Comparison of ENCODE assay signal across 12 cellular contexts in the genomic region with DNA sequence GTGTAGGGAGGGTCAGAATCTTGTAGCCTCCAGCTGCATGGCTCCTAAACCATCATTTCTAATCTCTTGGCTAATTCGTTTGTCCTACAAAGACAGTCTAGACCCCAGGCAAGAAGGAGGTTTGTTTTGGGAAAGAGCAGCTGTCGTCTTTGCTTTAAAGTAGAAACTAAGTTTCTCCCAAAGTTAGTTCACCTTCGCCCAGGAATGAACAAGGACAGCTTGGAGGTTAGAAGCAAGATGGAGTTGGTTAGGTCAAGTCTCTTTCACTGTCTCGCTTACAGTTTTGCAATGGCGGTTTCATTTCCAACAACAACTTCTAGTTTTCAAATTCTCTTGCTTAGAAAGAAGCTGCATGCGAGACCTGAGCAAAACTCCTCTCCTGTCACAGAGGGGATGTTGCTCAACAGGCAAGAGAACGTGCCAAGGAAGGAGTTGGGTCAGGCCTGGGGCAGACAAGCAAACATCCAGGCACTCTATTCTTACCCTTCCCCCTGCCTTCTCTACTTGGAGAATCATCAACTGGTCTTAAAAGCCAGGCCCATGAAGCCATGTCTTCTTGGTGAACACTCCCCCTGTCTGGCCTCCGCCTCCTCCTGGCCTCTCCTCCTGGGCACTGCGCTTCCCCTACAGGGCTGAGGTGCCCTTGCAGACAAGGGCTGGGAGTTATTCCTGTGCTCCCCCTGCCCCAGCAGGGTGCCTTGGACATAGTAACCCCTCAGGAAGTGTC. TPM values are rescaled to one million over a fixed set of nuclear protein-coding genes. Genes with fewer than 3 reads are reported as not detected.
DNase-seq lines count a peak whose midpoint lies in the region; ATAC-seq and TF ChIP-seq lines count a peak whose summit lies in the region.
"Had no signal": no experiment of that assay in that cellular context is flagged by ENCODE, and none has a peak within 500 bp of the region (broad histone marks: within the 10 kb centered on the region; RNA-seq: fewer than 3 reads in every experiment).

No MANE protein-coding gene starts in this region.

- CTCF ChIA-PET in Panc1 (lab: Charles Lee), result no interaction called here
- CTCF ChIA-PET in naive thymus-derived CD4-positive, alpha-beta T cell (lab: Charles Lee), result interaction anchor here (0.7 kb wide), 1 partner anchor 138 kb away, joined by 3 read pairs; no protein-coding TSS in a partner anchor

- TF ChIP-seq CTCF in Panc1 (IDR thresholded peaks at IDR 0.05), result no peak
- no peak for TF ChIP-seq CTCF in stomach (IDR thresholded peaks at IDR 0.05)

- TF ChIP-seq POLR2A in stomach (IDR thresholded peaks at IDR 0.05), result no peak

- H3K4me3 ChIP-seq in Panc1 (ENCODE audit: low read depth in 2 of 2, low read length in 2 of 2) (no peak overlapping the region), esophagus (ENCODE audit: low read depth in 1 of 2, low read length in 2 of 2) (no peak overlapping the region), stomach (no peak overlapping the region)
- H3K4me3 ChIP-seq in naive thymus-derived CD4-positive, alpha-beta T cell (ENCODE audit: low read length), result no peak overlapping the region

- H3K9me3 ChIP-seq in Panc1 (ENCODE audit: control insufficient read depth, insufficient read depth, low read depth, low read length) (no peaks in the 10 kb centered on the region), esophagus (ENCODE audit: control insufficient read depth in 2 of 2, insufficient read depth in 1 of 2, low read depth in 1 of 2, low read length in 1 of 2) (no peaks in the 10 kb centered on the region), stomach (no peaks in the 10 kb centered on the region)
- H3K9me3 ChIP-seq in naive thymus-derived CD4-positive, alpha-beta T cell (ENCODE audit: control insufficient read depth in 2 of 3, low read length in 3 of 3), result no peaks in the 10 kb centered on the region

- ATAC-seq in Panc1, result 0 out of 2 replicates have a peak, but pooled peaks have one; percentile 12
- ATAC-seq in naive thymus-derived CD4-positive, alpha-beta T cell, result peak; percentile 19
- no peak for ATAC-seq in effector memory CD8-positive, alpha-beta T cell (replicated peaks)

- no peak for TF ChIP-seq EP300 in stomach (IDR thresholded peaks at IDR 0.05)

- in situ Hi-C loops in Panc1 (cut with HindIII; ENCODE audit: low pct_unique_long_range_greater_than_20kb, low sequenced_read_pairs), result no loop called here

- H3K27ac Mint-ChIP-seq in naive thymus-derived CD4-positive, alpha-beta T cell, result no peak overlapping the region
- H3K27ac Mint-ChIP-seq in effector memory CD8-positive, alpha-beta T cell, result no peak overlapping the region

- intact Hi-C loops in Panc1 (cut with micrococcal nuclease; ENCODE audit: unreplicated experiment), result loop anchor here (2.0 kb wide), 1 partner anchor 103 kb away; no protein-coding TSS in a partner anchor
- intact Hi-C loops in naive thymus-derived CD4-positive, alpha-beta T cell (cut with micrococcal nuclease), result no loop called here
- intact Hi-C loops in stomach (cut with DNase I; ENCODE audit: low total_unique reads), result no loop called here

- peak; percentile 30 for DNase-seq in Daoy (ENCODE audit: low read depth)
- DNase-seq in Panc1 (ENCODE audit: low read depth, low spot score), result no peak
- DNase-seq in naive thymus-derived CD4-positive, alpha-beta T cell, result no peak
- DNase-seq in NCI-H1694 treated with DMSO at 0.1 percent for 48 hours (lab: John Stamatoyannopoulos, UW), result no peak
- DNase-seq in superior temporal gyrus (ENCODE audit: extremely low spot score), result no peak
- no peak for DNase-seq in effector memory CD8-positive, alpha-beta T cell
- DNase-seq in stomach, result no peak
- DNase-seq: NCI-H2171; retina; stimulated activated naive CD4-positive, alpha-beta T cell treated with Interleukin-2 at 50 U/mL for 16 hours had no signal

- H3K27me3 ChIP-seq in Panc1 (ENCODE audit: control insufficient read depth, insufficient read depth, low read length) (no peaks in the 10 kb centered on the region), esophagus (ENCODE audit: control insufficient read depth in 1 of 2, insufficient read depth in 2 of 2, low read length in 2 of 2) (no peaks in the 10 kb centered on the region), stomach (peaks cover 0 to 13% (median 0%) of the 10 kb centered on the region in 3 donors)
- no peaks in the 10 kb centered on the region for H3K27me3 ChIP-seq in naive thymus-derived CD4-positive, alpha-beta T cell (ENCODE audit: control insufficient read depth in 2 of 2, insufficient read depth in 2 of 2, low read length in 2 of 2)

- 74 to 84% methylated on average over 9 of the region's 9 CpGs for WGBS in esophagus, 2 donors
- 81 to 90% (median 87%) methylated on average over 9 of the region's 9 CpGs for WGBS in stomach, 5 donors

- BruUV-seq in Panc1 (replicated peaks; lab: Mats Ljungman, UMichigan), result no TSS peak

- no peaks in the 10 kb centered on the region for H3K9me3 Mint-ChIP-seq in naive thymus-derived CD4-positive, alpha-beta T cell
- H3K9me3 Mint-ChIP-seq in effector memory CD8-positive, alpha-beta T cell, result no peaks in the 10 kb centered on the region

- POLR2A ChIA-PET in Panc1 (lab: Charles Lee), result no interaction called here
- POLR2A ChIA-PET in naive thymus-derived CD4-positive, alpha-beta T cell (lab: Charles Lee), result interaction anchor here (0.6 kb wide), 1 partner anchor 554 kb away, joined by 3 read pairs; no protein-coding TSS in a partner anchor

- H3K27me3 Mint-ChIP-seq in naive thymus-derived CD4-positive, alpha-beta T cell, result peaks cover 15 to 30% (median 24%) of the 10 kb centered on the region in 5 donors
- H3K27me3 Mint-ChIP-seq in effector memory CD8-positive, alpha-beta T cell, result peaks cover 26 to 60% of the 10 kb centered on the region in 2 donors

- H3K36me3 ChIP-seq in Panc1 (ENCODE audit: control insufficient read depth, insufficient read depth, low read length) (no peaks in the 10 kb centered on the region), esophagus (ENCODE audit: control insufficient read depth in 2 of 2, insufficient read depth in 2 of 2, low read length in 1 of 2) (no peaks in the 10 kb centered on the region), stomach (no peaks in the 10 kb centered on the region)
- no peaks in the 10 kb centered on the region for H3K36me3 ChIP-seq in naive thymus-derived CD4-positive, alpha-beta T cell (ENCODE audit: control insufficient read depth in 2 of 3, insufficient read depth in 3 of 3, low read length in 3 of 3)

- H3K36me3 Mint-ChIP-seq in naive thymus-derived CD4-positive, alpha-beta T cell, result no peaks in the 10 kb centered on the region
- H3K36me3 Mint-ChIP-seq in effector memory CD8-positive, alpha-beta T cell (ENCODE audit: insufficient read depth), result no peaks in the 10 kb centered on the region

- H3K4me3 Mint-ChIP-seq in naive thymus-derived CD4-positive, alpha-beta T cell, result no peak overlapping the region
- H3K4me3 Mint-ChIP-seq in effector memory CD8-positive, alpha-beta T cell, result no peak overlapping the region

- H3K27ac ChIP-seq in Panc1 (ENCODE audit: low read length), result peak overlapping the region; percentile 8
- peak overlapping the region; percentile 1 to 26 for H3K27ac ChIP-seq in esophagus (ENCODE audit: low read depth in 2 of 2, low read length in 1 of 2)
- H3K27ac ChIP-seq in naive thymus-derived CD4-positive, alpha-beta T cell (ENCODE audit: low read depth, low read length), result no peak overlapping the region
- H3K27ac ChIP-seq in stomach, result peak overlapping the region in 1 of 5 donors; percentile 2
- H3K27ac ChIP-seq: VCaP had no signal

- H3K4me1 ChIP-seq in Panc1 (ENCODE audit: control insufficient read depth, insufficient read depth, low read length) (peaks cover 40% of the 10 kb centered on the region), esophagus (ENCODE audit: control insufficient read depth in 2 of 2, insufficient read depth in 2 of 2, low read length in 1 of 2) (peaks cover 2 to 3% of the 10 kb centered on the region in 2 donors), stomach (peaks cover 6 to 49% (median 14%) of the 10 kb centered on the region in 4 donors)
- H3K4me1 ChIP-seq in naive thymus-derived CD4-positive, alpha-beta T cell (ENCODE audit: control insufficient read depth in 2 of 2, insufficient read depth in 2 of 2, low read length in 2 of 2), result no peaks in the 10 kb centered on the region

- H3K4me1 Mint-ChIP-seq in naive thymus-derived CD4-positive, alpha-beta T cell, result peaks cover 0 to 17% (median 0%) of the 10 kb centered on the region in 7 donors
- H3K4me1 Mint-ChIP-seq in effector memory CD8-positive, alpha-beta T cell (ENCODE audit: low read depth in 2 of 2), result peaks cover 0 to 5% of the 10 kb centered on the region in 2 donors

RNA-seq across cellular contexts. Expression of a gene that starts 57.6 kb away (rescaled TPM):
- 8.8 and 12.9 TPM in 2 replicates for total RNA-seq in Daoy (2014; rRNA removed; shearing (Covaris generic))
- total RNA-seq in Panc1 (2021; ENCODE audit: unreplicated experiment), result 70.1 TPM
- 69.9 TPM for polyA plus RNA-seq in Panc1 (2012; ENCODE audit: insufficient read length)
- polyA plus RNA-seq in esophagus, result 1 to 10 TPM; 7.3 TPM
- 1 to 10 TPM in 4 of 5 experiments, under 1 TPM in 1; 0.86 to 2.6 (median 1.4) TPM for total RNA-seq in naive thymus-derived CD4-positive, alpha-beta T cell
- polyA plus RNA-seq in naive thymus-derived CD4-positive, alpha-beta T cell, result under 1 TPM; 0.33 to 0.37 TPM
- total RNA-seq in stomach, result 100 to 1,000 TPM in 1 of 5 donors, 10 to 100 TPM in 2, 1 to 10 TPM in 1, not detected in 1; 9.4 to 352 (median 16.3) TPM
- 1 to 10 TPM; 4.4 to 9.1 (median 6.1) TPM for polyA plus RNA-seq in stomach
